Comparison of ENCODE assay signal across 1 cellular context in the genomic region with DNA sequence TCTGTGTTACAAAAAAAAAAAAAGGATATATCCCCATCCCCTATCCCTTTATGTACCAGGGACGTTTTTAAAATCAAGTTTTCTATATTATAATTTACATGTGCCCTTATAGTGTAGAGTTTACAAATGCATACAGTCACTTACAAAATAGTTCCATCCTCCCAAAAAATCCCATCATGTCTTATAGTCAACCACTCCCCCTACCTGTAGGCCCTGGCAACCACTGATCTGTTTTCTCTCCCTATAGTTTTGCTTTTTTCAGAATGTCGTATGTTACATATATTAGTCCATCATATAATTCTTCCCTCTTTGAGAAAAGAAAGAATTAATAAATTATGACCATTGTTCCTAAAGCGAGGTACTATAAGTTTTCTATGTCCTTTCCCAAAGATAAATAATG.
TF ChIP-seq lines count a peak whose summit lies in the region.

No MANE protein-coding gene starts in this region.

TF ChIP-seq in HCT116, 20 proteins besides CTCF, POLR2A, EP300 and RAD21 (continued from another document):
- TF ChIP-seq ZBTB33 (IDR thresholded peaks at IDR 0.05; ENCODE audit: extremely low read depth, insufficient replicate concordance, low read length) (no peak), YY1 (IDR thresholded peaks at IDR 0.05; ENCODE audit: extremely low read depth, insufficient replicate concordance, low read depth, low read length) (no peak), ELF1 (IDR thresholded peaks at IDR 0.05; ENCODE audit: borderline replicate concordance, low read depth) (no peak), SIN3A (IDR thresholded peaks at IDR 0.05; ENCODE audit: low read depth) (no peak), POLR2AphosphoS5 (IDR thresholded peaks at IDR 0.05; ENCODE audit: low read depth, low read length) (no peak), TCF7L2 (IDR thresholded peaks at IDR 0.05; ENCODE audit: borderline replicate concordance, extremely low read depth, insufficient read depth, insufficient read length) (no peak), EGR1 (IDR thresholded peaks at IDR 0.05; ENCODE audit: low read depth) (no peak), FOSL1 (IDR thresholded peaks at IDR 0.05; ENCODE audit: low read depth) (no peak), CBX3 (IDR thresholded peaks at IDR 0.05; ENCODE audit: low read depth) (no peak)
- TF ChIP-seq, protein P1, sequence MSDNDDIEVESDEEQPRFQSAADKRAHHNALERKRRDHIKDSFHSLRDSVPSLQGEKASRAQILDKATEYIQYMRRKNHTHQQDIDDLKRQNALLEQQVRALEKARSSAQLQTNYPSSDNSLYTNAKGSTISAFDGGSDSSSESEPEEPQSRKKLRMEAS (IDR thresholded peaks at IDR 0.05), result no peak
